8 cellular contexts compared by ENCODE assay signal in genomic region chr12:49967042-49967776, GRCh38. TPM values are rescaled to one million over a fixed set of nuclear protein-coding genes. Genes with fewer than 3 reads are reported as not detected.
DNase-seq lines count a peak whose midpoint lies in the region; ATAC-seq and TF ChIP-seq lines count a peak whose summit lies in the region.

No MANE protein-coding gene starts in this region.

- peak; percentile 73 for TF ChIP-seq CTCF in coronary artery (IDR thresholded peaks at IDR 0.05)
- TF ChIP-seq CTCF in left lung (IDR thresholded peaks at IDR 0.05), result peak; percentile 88 to 90

- intact Hi-C loops in left lung (cut with DNase I), result no loop called here

- H3K4me3 ChIP-seq in coronary artery (peak overlapping the region; percentile 65), left lung (peak overlapping the region; percentile 15 to 39)

- H3K27ac ChIP-seq in coronary artery (no peak overlapping the region), left lung (no peak overlapping the region)

- peaks cover 0 to 93% of the 10 kb centered on the region in 2 donors for H3K27me3 ChIP-seq in left lung

- no peaks in the 10 kb centered on the region for H3K9me3 ChIP-seq in left lung

- no peaks in the 10 kb centered on the region for H3K36me3 ChIP-seq in left lung

- ATAC-seq in HG03196 (IDR thresholded peaks at IDR 0.05; ENCODE audit: unreplicated experiment), result peak; percentile 55
- ATAC-seq in left lung, result peak; percentile 91

- H3K4me1 ChIP-seq in left lung, result peaks cover 3 to 16% of the 10 kb centered on the region in 2 donors

- DNase-seq in NCI-H187 (lab: John Stamatoyannopoulos, UW), result peak; percentile 67 to 85
- DNase-seq in NCI-H187 treated with DMSO at 0.1 percent for 48 hours (lab: John Stamatoyannopoulos, UW), result no peak
- DNase-seq in NCI-H446 (lab: John Stamatoyannopoulos, UW), result peak; percentile 72 to 90
- peak; percentile 97 for DNase-seq in activated CD4-positive, alpha-beta T cell treated with anti-CD3 and anti-CD28 coated beads for 48 hours
- peak; percentile 85 for DNase-seq in coronary artery (ENCODE audit: low spot score)
- DNase-seq in left lung, result peak; percentile 92 to 99
- peak; percentile 91 for DNase-seq in stimulated activated CD4-positive, alpha-beta T cell treated with anti-CD3 and anti-CD28 coated beads, Interleukin-1b, Interleukin-23, amount 100 ng/mL, for 48 hours

RNA-seq across cellular contexts. Expression of gene AQP5, which starts 5.5 kb away (rescaled TPM):
- 1 to 10 TPM; 7.2 to 7.7 TPM for total RNA-seq in left lung

RNA-seq across cellular contexts. Expression of gene AQP6, which starts 5.5 kb away (rescaled TPM):
- total RNA-seq in left lung, result under 1 TPM in 1 of 2 donors, not detected in 1; 0.09 TPM

RNA-seq across cellular contexts. Expression of gene AQP2, which starts 16.7 kb away (rescaled TPM):
- under 1 TPM in 1 of 2 donors, not detected in 1; 0.42 TPM for total RNA-seq in left lung

RNA-seq across cellular contexts. Expression of gene RACGAP1, which starts 58.1 kb away (rescaled TPM):
- total RNA-seq in left lung, result 10 to 100 TPM; 20.7 to 35.9 TPM
